In the genomic region with DNA sequence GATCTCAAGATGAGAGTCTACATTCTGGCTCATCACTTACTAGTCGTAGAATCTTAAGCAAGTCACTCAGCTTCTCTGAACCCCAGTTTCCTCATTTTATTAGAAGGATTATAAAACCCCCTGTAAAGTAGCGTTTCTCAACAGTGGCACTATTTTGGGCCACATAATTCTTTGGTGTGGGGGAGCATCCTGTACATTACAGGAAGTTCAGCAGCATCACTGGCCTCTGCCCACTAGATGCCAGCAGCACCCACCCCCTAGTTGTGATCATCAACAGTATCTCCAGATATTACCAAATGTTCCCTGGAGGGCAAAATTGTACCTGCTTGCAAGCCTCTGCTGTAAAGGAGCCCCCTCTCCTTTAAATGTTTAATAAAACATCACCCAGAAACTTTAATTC, we compare ENCODE assay signal across 1 cellular context.
TF ChIP-seq lines count a peak whose summit lies in the region.

No MANE protein-coding gene starts in this region.

TF ChIP-seq in SK-N-SH treated with all-trans-retinoic acid at 6 μM for 48 hours, 23 proteins besides CTCF, POLR2A, EP300 and RAD21 (continued from another document):
- TF ChIP-seq ARNTL (CRISPR knock-in tag; IDR thresholded peaks at IDR 0.05; ENCODE audit: borderline replicate concordance, low read depth) (no peak), ZC3H10 (CRISPR knock-in tag; IDR thresholded peaks at IDR 0.05) (no peak), GLIS3 (CRISPR knock-in tag; IDR thresholded peaks at IDR 0.05) (no peak), ESRRG (CRISPR knock-in tag; IDR thresholded peaks at IDR 0.05) (no peak), PPARA (CRISPR knock-in tag; IDR thresholded peaks at IDR 0.05; ENCODE audit: borderline replicate concordance) (no peak), SNAI2 (CRISPR knock-in tag; IDR thresholded peaks at IDR 0.05) (no peak), TCF4 (CRISPR knock-in tag; IDR thresholded peaks at IDR 0.05; ENCODE audit: borderline replicate concordance) (no peak), ZNF8 (CRISPR knock-in tag; IDR thresholded peaks at IDR 0.05) (no peak), ZFP3 (CRISPR knock-in tag; IDR thresholded peaks at IDR 0.05) (no peak), ZNF565 (CRISPR knock-in tag; conservative IDR thresholded peaks at IDR 0.05; ENCODE audit: low read depth) (no peak)
